ENCODE assay signal across 2 cellular contexts in the genomic region with DNA sequence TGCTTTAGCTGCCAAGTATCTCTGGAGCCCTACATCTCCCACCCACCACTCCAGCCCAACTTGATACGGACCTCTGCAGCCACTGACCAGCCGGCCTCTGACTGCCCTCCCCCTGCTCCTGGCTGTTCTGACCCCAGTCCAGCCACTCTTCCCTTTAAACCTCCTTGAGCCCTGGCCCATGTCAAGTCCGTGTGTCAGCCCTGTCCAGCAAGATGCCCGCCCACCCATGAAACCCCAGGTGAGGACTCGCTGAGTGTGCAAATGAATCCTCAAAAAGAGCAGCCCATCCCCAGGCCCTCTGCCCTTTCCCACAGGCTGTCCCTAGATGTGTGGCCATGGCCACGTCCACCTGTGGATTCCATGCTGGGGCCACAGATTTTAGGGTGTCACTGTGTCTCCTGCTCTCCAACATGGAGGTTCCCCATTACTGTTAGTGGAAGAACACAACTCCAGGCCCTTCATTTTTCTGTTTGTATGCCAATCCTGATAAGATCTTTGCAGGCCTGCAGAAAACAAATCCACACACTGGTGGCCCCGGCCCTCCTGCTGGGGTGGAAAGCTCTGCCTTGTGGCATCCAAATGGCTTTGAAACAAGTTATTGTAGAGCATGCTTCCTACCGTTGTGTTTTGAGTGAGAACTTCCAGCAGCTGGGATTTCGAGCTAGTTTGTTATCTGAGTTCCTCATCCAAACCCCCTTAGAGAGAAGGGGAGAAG.
A peak's percentile ranks its signal among the peaks of the same experiment; 100 is the strongest.
TF ChIP-seq lines count a peak whose summit lies in the region.

No MANE protein-coding gene starts in this region.

TF ChIP-seq in HEK293, 187 proteins besides CTCF, POLR2A, EP300 and RAD21:
- TF ChIP-seq ZNF10 (tag by site-specific recombination; IDR thresholded peaks at IDR 0.05) (no peak), FEZF1 (tag by site-specific recombination; IDR thresholded peaks at IDR 0.05) (peak; percentile 39; the same call in 1 of the 2 replicates), ZNF350 (tag by site-specific recombination; IDR thresholded peaks at IDR 0.05) (no peak), ZNF391 (tag by site-specific recombination; IDR thresholded peaks at IDR 0.05; ENCODE audit: borderline replicate concordance, low read depth) (no peak), GLIS1 (tag by site-specific recombination; IDR thresholded peaks at IDR 0.05) (peak; percentile 30; the same call in 1 of the 2 replicates), ZNF624 (tag by site-specific recombination; IDR thresholded peaks at IDR 0.05) (no peak), ZFHX2 (tag by site-specific recombination; conservative IDR thresholded peaks at IDR 0.05) (no peak), ZNF626 (tag by site-specific recombination; IDR thresholded peaks at IDR 0.05) (no peak), SCRT2 (tag by site-specific recombination; IDR thresholded peaks at IDR 0.05) (peak; percentile 52; the same call in 1 of the 2 replicates), ZNF354C (tag by site-specific recombination; IDR thresholded peaks at IDR 0.05; ENCODE audit: borderline replicate concordance, low read depth) (no peak), KLF10 (tag by site-specific recombination; IDR thresholded peaks at IDR 0.05) (no peak), SCRT1 (tag by site-specific recombination; IDR thresholded peaks at IDR 0.05; ENCODE audit: borderline replicate concordance) (peak; percentile 34; the same call in 1 of the 2 replicates), ZIC2 (tag by site-specific recombination; IDR thresholded peaks at IDR 0.05) (peak; percentile 54)
- TF ChIP-seq, protein P1, sequence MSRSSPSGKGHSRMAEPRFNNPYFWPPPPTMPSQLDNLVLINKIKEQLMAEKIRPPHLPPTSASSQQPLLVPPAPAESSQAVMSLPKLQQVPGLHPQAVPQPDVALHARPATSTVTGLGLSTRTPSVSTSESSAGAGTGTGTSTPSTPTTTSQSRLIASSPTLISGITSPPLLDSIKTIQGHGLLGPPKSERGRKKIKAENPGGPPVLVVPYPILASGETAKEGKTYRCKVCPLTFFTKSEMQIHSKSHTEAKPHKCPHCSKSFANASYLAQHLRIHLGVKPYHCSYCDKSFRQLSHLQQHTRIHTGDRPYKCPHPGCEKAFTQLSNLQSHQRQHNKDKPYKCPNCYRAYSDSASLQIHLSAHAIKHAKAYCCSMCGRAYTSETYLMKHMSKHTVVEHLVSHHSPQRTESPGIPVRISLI (tag by site-specific recombination; IDR thresholded peaks at IDR 0.05), result no peak
- TF ChIP-seq, protein P2, sequence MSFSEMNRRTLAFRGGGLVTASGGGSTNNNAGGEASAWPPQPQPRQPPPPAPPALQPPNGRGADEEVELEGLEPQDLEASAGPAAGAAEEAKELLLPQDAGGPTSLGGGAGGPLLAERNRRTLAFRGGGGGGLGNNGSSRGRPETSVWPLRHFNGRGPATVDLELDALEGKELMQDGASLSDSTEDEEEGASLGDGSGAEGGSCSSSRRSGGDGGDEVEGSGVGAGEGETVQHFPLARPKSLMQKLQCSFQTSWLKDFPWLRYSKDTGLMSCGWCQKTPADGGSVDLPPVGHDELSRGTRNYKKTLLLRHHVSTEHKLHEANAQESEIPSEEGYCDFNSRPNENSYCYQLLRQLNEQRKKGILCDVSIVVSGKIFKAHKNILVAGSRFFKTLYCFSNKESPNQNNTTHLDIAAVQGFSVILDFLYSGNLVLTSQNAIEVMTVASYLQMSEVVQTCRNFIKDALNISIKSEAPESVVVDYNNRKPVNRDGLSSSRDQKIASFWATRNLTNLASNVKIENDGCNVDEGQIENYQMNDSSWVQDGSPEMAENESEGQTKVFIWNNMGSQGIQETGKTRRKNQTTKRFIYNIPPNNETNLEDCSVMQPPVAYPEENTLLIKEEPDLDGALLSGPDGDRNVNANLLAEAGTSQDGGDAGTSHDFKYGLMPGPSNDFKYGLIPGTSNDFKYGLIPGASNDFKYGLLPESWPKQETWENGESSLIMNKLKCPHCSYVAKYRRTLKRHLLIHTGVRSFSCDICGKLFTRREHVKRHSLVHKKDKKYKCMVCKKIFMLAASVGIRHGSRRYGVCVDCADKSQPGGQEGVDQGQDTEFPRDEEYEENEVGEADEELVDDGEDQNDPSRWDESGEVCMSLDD (tag by site-specific recombination; IDR thresholded peaks at IDR 0.05), result no peak
- TF ChIP-seq, protein P3, sequence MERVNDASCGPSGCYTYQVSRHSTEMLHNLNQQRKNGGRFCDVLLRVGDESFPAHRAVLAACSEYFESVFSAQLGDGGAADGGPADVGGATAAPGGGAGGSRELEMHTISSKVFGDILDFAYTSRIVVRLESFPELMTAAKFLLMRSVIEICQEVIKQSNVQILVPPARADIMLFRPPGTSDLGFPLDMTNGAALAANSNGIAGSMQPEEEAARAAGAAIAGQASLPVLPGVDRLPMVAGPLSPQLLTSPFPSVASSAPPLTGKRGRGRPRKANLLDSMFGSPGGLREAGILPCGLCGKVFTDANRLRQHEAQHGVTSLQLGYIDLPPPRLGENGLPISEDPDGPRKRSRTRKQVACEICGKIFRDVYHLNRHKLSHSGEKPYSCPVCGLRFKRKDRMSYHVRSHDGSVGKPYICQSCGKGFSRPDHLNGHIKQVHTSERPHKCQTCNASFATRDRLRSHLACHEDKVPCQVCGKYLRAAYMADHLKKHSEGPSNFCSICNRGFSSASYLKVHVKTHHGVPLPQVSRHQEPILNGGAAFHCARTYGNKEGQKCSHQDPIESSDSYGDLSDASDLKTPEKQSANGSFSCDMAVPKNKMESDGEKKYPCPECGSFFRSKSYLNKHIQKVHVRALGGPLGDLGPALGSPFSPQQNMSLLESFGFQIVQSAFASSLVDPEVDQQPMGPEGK (tag by site-specific recombination; IDR thresholded peaks at IDR 0.05), result no peak

TF ChIP-seq in H1, 55 proteins besides CTCF, POLR2A, EP300 and RAD21:
- no peak for TF ChIP-seq ASH2L (IDR thresholded peaks at IDR 0.05; ENCODE audit: low read length)
- TF ChIP-seq FOSL1 (IDR thresholded peaks at IDR 0.05; ENCODE audit: insufficient read depth, low read depth, low read length), result no peak
- no peak for TF ChIP-seq ZNF274 (IDR thresholded peaks at IDR 0.05; ENCODE audit: borderline replicate concordance, extremely low read depth, low read length)
- TF ChIP-seq CHD1 (IDR thresholded peaks at IDR 0.05; ENCODE audit: low read depth, low read length), result no peak
- no peak for TF ChIP-seq POU5F1 (IDR thresholded peaks at IDR 0.05; ENCODE audit: low read depth, low read length)
- no peak for TF ChIP-seq EZH2 (IDR thresholded peaks at IDR 0.05; ENCODE audit: low read depth, low read length, severe bottlenecking)
- no peak for TF ChIP-seq CHD2 (IDR thresholded peaks at IDR 0.05; ENCODE audit: low read length)
- TF ChIP-seq TAF1 (IDR thresholded peaks at IDR 0.05; ENCODE audit: low read depth, low read length), result no peak
- no peak for TF ChIP-seq SRF (IDR thresholded peaks at IDR 0.05; ENCODE audit: low read depth, low read length)
- TF ChIP-seq HDAC2 (IDR thresholded peaks at IDR 0.05; ENCODE audit: borderline replicate concordance in 1 of 2, low read depth in 2 of 2, low read length in 2 of 2), result no peak
- TF ChIP-seq GABPA (IDR thresholded peaks at IDR 0.05; ENCODE audit: borderline replicate concordance, insufficient read depth, low read length), result no peak
- no peak for TF ChIP-seq TCF12 (IDR thresholded peaks at IDR 0.05; ENCODE audit: low read depth, low read length)
- TF ChIP-seq, protein P4, sequence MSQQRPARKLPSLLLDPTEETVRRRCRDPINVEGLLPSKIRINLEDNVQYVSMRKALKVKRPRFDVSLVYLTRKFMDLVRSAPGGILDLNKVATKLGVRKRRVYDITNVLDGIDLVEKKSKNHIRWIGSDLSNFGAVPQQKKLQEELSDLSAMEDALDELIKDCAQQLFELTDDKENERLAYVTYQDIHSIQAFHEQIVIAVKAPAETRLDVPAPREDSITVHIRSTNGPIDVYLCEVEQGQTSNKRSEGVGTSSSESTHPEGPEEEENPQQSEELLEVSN (IDR thresholded peaks at IDR 0.05), result no peak
- TF ChIP-seq, protein P5, sequence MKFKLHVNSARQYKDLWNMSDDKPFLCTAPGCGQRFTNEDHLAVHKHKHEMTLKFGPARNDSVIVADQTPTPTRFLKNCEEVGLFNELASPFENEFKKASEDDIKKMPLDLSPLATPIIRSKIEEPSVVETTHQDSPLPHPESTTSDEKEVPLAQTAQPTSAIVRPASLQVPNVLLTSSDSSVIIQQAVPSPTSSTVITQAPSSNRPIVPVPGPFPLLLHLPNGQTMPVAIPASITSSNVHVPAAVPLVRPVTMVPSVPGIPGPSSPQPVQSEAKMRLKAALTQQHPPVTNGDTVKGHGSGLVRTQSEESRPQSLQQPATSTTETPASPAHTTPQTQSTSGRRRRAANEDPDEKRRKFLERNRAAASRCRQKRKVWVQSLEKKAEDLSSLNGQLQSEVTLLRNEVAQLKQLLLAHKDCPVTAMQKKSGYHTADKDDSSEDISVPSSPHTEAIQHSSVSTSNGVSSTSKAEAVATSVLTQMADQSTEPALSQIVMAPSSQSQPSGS (IDR thresholded peaks at IDR 0.05; ENCODE audit: low read length), result no peak
- no peak for TF ChIP-seq SP1 (IDR thresholded peaks at IDR 0.05; ENCODE audit: low read depth, low read length)
